In the genomic region with DNA sequence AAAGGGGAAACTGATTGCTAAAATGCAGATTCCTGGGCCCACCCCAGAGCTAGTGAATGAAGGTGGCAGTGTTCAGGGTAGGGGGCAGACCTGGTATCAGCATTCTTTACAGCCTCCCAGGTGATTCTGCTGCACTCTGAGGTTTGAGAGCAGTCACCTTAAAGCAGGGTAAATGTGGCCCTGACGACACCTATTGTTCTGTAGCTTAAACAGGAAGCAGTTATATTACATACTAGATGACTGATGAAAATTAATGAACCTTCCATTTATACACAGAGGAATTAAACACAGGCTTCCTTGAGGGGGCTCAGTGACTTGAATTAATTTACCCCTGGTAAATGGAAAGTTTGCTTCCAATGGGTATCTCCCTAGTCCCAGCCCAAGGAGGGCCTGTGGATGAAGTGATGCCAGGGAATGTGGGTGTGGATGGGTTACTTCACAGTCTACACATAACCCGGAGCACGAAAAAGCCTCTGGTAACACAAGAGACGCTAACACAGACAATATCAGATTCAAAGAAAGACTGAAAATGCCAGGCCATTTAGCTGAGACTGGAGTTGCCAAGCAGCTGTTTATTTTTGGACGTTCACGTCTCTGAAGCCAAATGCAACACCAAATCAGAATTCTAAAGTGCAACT, we compare ENCODE assay signal across 11 cellular contexts. TPM values are rescaled to one million over a fixed set of nuclear protein-coding genes. Genes with fewer than 3 reads are reported as not detected.
DNase-seq lines count a peak whose midpoint lies in the region; ATAC-seq and TF ChIP-seq lines count a peak whose summit lies in the region.
"Had no signal": no experiment of that assay in that cellular context is flagged by ENCODE, and none has a peak within 500 bp of the region (broad histone marks: within the 10 kb centered on the region; RNA-seq: fewer than 3 reads in every experiment).

No MANE protein-coding gene starts in this region.

- H4K20me1 ChIP-seq in SK-N-SH (ENCODE audit: insufficient read depth), result peaks cover 94% of the 10 kb centered on the region

- peaks cover 100% of the 10 kb centered on the region for H3K79me2 ChIP-seq in SK-N-SH (ENCODE audit: insufficient read depth)

- DNase-seq in SK-N-SH, result no peak
- DNase-seq in dedifferentiated amniotic fluid mesenchymal stem cell (ENCODE audit: extremely low spot score), result peak; percentile 24
- DNase-seq in transverse colon, result no peak
- DNase-seq in effector CD8-positive, alpha-beta T cell (lab: John Stamatoyannopoulos, UW), result no peak
- DNase-seq: activated CD4-positive, alpha-beta T cell treated with anti-CD3 and anti-CD28 coated beads, Interleukin-2, amount 50 U/mL, for 4 hours; central memory CD4-positive, alpha-beta T cell; thyroid gland had no signal

- no peaks in the 10 kb centered on the region for H3K9me3 ChIP-seq in SK-N-SH
- no peaks in the 10 kb centered on the region for H3K9me3 ChIP-seq in muscle layer of duodenum (ENCODE audit: control insufficient read depth in 1 of 2, low read length in 2 of 2)
- H3K9me3 ChIP-seq in transverse colon, result no peaks in the 10 kb centered on the region
- H3K9me3 ChIP-seq: thyroid gland had no signal

- peak overlapping the region; percentile 9; the same call in 1 of the 2 replicates for H3K4me2 ChIP-seq in SK-N-SH

- peak overlapping the region in 1 of 2 experiments; percentile 45; a peak in 2 of 4 replicates for H3K27ac ChIP-seq in SK-N-SH (ENCODE audit: low read depth in 2 of 2, low read length in 1 of 2)
- H3K27ac ChIP-seq in muscle layer of duodenum (ENCODE audit: low read length), result peak overlapping the region; percentile 24
- H3K27ac ChIP-seq in transverse colon, result peak overlapping the region; percentile 57 to 71 (median 61)

- H3K4me3 ChIP-seq in SK-N-SH (ENCODE audit: low read depth in 2 of 2, low read length in 1 of 2), result no peak overlapping the region
- H3K4me3 ChIP-seq in muscle layer of duodenum (ENCODE audit: low read depth in 1 of 2, low read length in 2 of 2), result no peak overlapping the region
- H3K4me3 ChIP-seq in transverse colon, result no peak overlapping the region
- H3K4me3 ChIP-seq: thyroid gland had no signal

- H3F3A ChIP-seq in SK-N-SH (replicated peaks; ENCODE audit: insufficient read depth), result peaks cover 7% of the 10 kb centered on the region

- TF ChIP-seq POLR2A in transverse colon (IDR thresholded peaks at IDR 0.05), result no peak
- no peak for TF ChIP-seq POLR2A in GM18505 (IDR thresholded peaks at IDR 0.05; ENCODE audit: borderline replicate concordance, extremely low read depth, insufficient read depth, insufficient read length)

- no peaks in the 10 kb centered on the region for H3K9me2 ChIP-seq in SK-N-SH

- no peak overlapping the region for H2AFZ ChIP-seq in SK-N-SH (ENCODE audit: low read depth)

- no peak for TF ChIP-seq RAD21 in SK-N-SH (IDR thresholded peaks at IDR 0.05; ENCODE audit: low read length)

- ATAC-seq in SK-N-SH treated with all-trans-retinoic acid at 6 μM for 48 hours, result no peak; the same call in 2 of the 3 replicates
- no peak for ATAC-seq in GM18505 (IDR thresholded peaks at IDR 0.05; ENCODE audit: unreplicated experiment)
- no peak for ATAC-seq in GM21367 (IDR thresholded peaks at IDR 0.05; ENCODE audit: unreplicated experiment)

- peak overlapping the region; percentile 30; the same call in 1 of the 2 replicates for H3K9ac ChIP-seq in SK-N-SH

- in situ Hi-C loops in transverse colon (cut with MboI; ENCODE audit: low pct_ligation_motif_present in 1 of 4, low pct_unique_long_range_greater_than_20kb in 1 of 4, low sequenced_read_pairs in 3 of 4), result no loop called here

- POLR2A ChIA-PET in SK-N-SH (lab: Yijun Ruan, JAX), result no interaction called here

- H3K27me3 ChIP-seq in SK-N-SH (ENCODE audit: insufficient read depth) (no peaks in the 10 kb centered on the region), muscle layer of duodenum (ENCODE audit: low read depth, low read length) (no peaks in the 10 kb centered on the region), transverse colon (no peaks in the 10 kb centered on the region)
- H3K27me3 ChIP-seq: thyroid gland had no signal

- intact Hi-C loops in transverse colon (cut with DNase I; ENCODE audit: low total_unique reads), result no loop called here

- CTCF ChIA-PET in SK-N-SH (lab: Yijun Ruan, JAX), result interaction anchor here (1.5 kb wide), 1 partner anchor 693 kb away, joined by 4 read pairs; no protein-coding TSS in a partner anchor

- TF ChIP-seq CTCF in SK-N-SH (IDR thresholded peaks at IDR 0.05), result no peak
- TF ChIP-seq CTCF in transverse colon (IDR thresholded peaks at IDR 0.05), result no peak

- WGBS in SK-N-SH (ENCODE audit: low lambda C conversion rate), result 61% methylated on average over 6 of the region's 6 CpGs
- WGBS in transverse colon (ENCODE audit: low coverage in 1 of 2), 2 donors, result 31 to 37% methylated on average over 5 to 6 of the region's 6 CpGs

- H3K36me3 ChIP-seq in SK-N-SH (replicated peaks in 1 of 2; ENCODE audit: control insufficient read depth in 1 of 2, insufficient read depth in 2 of 2, low read length in 1 of 2) (peaks cover 0 to 2% of the 10 kb centered on the region in 2 experiments), muscle layer of duodenum (ENCODE audit: control insufficient read depth in 1 of 2, insufficient read depth in 2 of 2, low read length in 2 of 2) (no peaks in the 10 kb centered on the region), transverse colon (no peaks in the 10 kb centered on the region)
- H3K36me3 ChIP-seq: thyroid gland had no signal

- TF ChIP-seq EP300 in SK-N-SH (IDR thresholded peaks at IDR 0.05; ENCODE audit: borderline replicate concordance in 1 of 2, low read depth in 1 of 2, low read length in 1 of 2), result no peak
- no peak for TF ChIP-seq EP300 in transverse colon (IDR thresholded peaks at IDR 0.05; ENCODE audit: low read depth)

- H3K4me1 ChIP-seq in SK-N-SH (ENCODE audit: control insufficient read depth in 1 of 2, insufficient read depth in 2 of 2, low read depth in 1 of 2, low read length in 1 of 2) (peaks cover 4 to 34% of the 10 kb centered on the region in 2 experiments; a peak in 3 of 4 replicates), muscle layer of duodenum (ENCODE audit: control insufficient read depth in 1 of 2, insufficient read depth in 2 of 2, low read length in 2 of 2) (peaks cover 16 to 23% of the 10 kb centered on the region in 2 donors), transverse colon (peaks cover 11 to 51% (median 25%) of the 10 kb centered on the region in 4 donors)

TF ChIP-seq in SK-N-SH, 30 proteins besides CTCF, POLR2A, EP300 and RAD21:
- TF ChIP-seq RXRA (IDR thresholded peaks at IDR 0.05; ENCODE audit: borderline replicate concordance, low read depth) (no peak), TCF12 (IDR thresholded peaks at IDR 0.05) (no peak), ELF1 (IDR thresholded peaks at IDR 0.05) (no peak), RFX5 (IDR thresholded peaks at IDR 0.05; ENCODE audit: low read length) (no peak)
- TF ChIP-seq, protein P1, sequence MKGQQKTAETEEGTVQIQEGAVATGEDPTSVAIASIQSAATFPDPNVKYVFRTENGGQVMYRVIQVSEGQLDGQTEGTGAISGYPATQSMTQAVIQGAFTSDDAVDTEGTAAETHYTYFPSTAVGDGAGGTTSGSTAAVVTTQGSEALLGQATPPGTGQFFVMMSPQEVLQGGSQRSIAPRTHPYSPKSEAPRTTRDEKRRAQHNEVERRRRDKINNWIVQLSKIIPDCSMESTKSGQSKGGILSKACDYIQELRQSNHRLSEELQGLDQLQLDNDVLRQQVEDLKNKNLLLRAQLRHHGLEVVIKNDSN (IDR thresholded peaks at IDR 0.05; ENCODE audit: borderline replicate concordance, low read depth), result no peak

TF ChIP-seq in SK-N-SH treated with all-trans-retinoic acid at 6 μM for 48 hours, 23 proteins besides CTCF, POLR2A, EP300 and RAD21 (continues in another document):
- TF ChIP-seq GLIS3 (CRISPR knock-in tag; IDR thresholded peaks at IDR 0.05), result no peak
- no peak for TF ChIP-seq ZC3H10 (CRISPR knock-in tag; IDR thresholded peaks at IDR 0.05)
- no peak for TF ChIP-seq BACH2 (CRISPR knock-in tag; IDR thresholded peaks at IDR 0.05; ENCODE audit: borderline replicate concordance)
- TF ChIP-seq, protein P2, sequence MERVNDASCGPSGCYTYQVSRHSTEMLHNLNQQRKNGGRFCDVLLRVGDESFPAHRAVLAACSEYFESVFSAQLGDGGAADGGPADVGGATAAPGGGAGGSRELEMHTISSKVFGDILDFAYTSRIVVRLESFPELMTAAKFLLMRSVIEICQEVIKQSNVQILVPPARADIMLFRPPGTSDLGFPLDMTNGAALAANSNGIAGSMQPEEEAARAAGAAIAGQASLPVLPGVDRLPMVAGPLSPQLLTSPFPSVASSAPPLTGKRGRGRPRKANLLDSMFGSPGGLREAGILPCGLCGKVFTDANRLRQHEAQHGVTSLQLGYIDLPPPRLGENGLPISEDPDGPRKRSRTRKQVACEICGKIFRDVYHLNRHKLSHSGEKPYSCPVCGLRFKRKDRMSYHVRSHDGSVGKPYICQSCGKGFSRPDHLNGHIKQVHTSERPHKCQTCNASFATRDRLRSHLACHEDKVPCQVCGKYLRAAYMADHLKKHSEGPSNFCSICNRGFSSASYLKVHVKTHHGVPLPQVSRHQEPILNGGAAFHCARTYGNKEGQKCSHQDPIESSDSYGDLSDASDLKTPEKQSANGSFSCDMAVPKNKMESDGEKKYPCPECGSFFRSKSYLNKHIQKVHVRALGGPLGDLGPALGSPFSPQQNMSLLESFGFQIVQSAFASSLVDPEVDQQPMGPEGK (CRISPR knock-in tag; IDR thresholded peaks at IDR 0.05; ENCODE audit: borderline replicate concordance), result no peak
- no peak for TF ChIP-seq RARB (CRISPR knock-in tag; IDR thresholded peaks at IDR 0.05)
- TF ChIP-seq, protein P3, sequence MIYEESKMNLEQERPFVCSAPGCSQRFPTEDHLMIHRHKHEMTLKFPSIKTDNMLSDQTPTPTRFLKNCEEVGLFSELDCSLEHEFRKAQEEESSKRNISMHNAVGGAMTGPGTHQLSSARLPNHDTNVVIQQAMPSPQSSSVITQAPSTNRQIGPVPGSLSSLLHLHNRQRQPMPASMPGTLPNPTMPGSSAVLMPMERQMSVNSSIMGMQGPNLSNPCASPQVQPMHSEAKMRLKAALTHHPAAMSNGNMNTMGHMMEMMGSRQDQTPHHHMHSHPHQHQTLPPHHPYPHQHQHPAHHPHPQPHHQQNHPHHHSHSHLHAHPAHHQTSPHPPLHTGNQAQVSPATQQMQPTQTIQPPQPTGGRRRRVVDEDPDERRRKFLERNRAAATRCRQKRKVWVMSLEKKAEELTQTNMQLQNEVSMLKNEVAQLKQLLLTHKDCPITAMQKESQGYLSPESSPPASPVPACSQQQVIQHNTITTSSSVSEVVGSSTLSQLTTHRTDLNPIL (CRISPR knock-in tag; IDR thresholded peaks at IDR 0.05; ENCODE audit: low read depth), result no peak
- TF ChIP-seq TCF4 (CRISPR knock-in tag; IDR thresholded peaks at IDR 0.05; ENCODE audit: borderline replicate concordance), result no peak
- no peak for TF ChIP-seq ZNF8 (CRISPR knock-in tag; IDR thresholded peaks at IDR 0.05)
- no peak for TF ChIP-seq ARNTL (CRISPR knock-in tag; IDR thresholded peaks at IDR 0.05; ENCODE audit: borderline replicate concordance, low read depth)
- no peak for TF ChIP-seq ISL1 (CRISPR knock-in tag; IDR thresholded peaks at IDR 0.05)
- no peak for TF ChIP-seq ZFP3 (CRISPR knock-in tag; IDR thresholded peaks at IDR 0.05)

RNA-seq across cellular contexts. Expression of a gene that starts 25.2 kb away (rescaled TPM):
- 8.1 and 11.3 TPM in 2 replicates for polyA plus RNA-seq in SK-N-SH (2012; rRNA removed)
- polyA plus RNA-seq in SK-N-SH (2012; cell fraction: cytosol; rRNA removed), result 9.5 and 10.7 TPM in 2 replicates
- 12.0 and 18.7 TPM in 2 replicates for polyA plus RNA-seq in SK-N-SH (2012; cell fraction: nucleus; rRNA removed)
- total RNA-seq in transverse colon, result 10 to 100 TPM in 1 of 4 donors, 1 to 10 TPM in 2, under 1 TPM in 1; 0.75 to 14.7 (median 3.5) TPM
